ENCODE assay signal across 2 cellular contexts in the genomic region with DNA sequence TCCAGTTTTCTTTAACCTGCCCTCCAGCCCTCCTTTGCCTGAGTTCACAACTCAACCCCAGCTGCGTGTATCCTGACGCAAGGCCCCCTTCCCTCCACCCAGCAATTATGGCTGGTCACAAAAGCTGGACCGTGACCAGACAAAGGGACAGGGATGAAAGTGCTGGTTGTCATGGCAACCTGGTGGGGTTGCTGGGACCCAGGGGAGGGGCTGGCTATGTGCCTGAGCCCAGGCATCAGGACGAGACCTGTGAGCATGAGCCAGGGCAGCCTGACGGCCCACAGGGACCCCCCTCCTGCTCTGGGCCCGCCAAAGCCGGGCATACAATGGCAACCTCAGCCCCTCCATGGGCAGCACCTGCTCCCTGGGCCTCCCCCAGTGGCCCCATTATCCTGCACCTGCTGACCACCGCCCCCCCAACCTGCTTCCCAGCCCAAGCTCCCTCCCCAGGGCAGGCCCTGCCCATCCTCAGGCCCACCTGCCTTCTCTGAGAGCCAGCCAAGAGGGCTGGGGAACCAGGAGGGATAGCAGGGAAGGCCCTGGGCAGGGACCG.
A peak's percentile ranks its signal among the peaks of the same experiment; 100 is the strongest.
TF ChIP-seq lines count a peak whose summit lies in the region.

No MANE protein-coding gene starts in this region.

TF ChIP-seq in GM12878, 131 proteins besides CTCF, POLR2A, EP300 and RAD21:
- TF ChIP-seq BMI1 (IDR thresholded peaks at IDR 0.05; ENCODE audit: borderline replicate concordance) (peak; percentile 88), SUZ12 (IDR thresholded peaks at IDR 0.05; ENCODE audit: unreplicated experiment) (no peak), HDGF (IDR thresholded peaks at IDR 0.05) (0 out of 2 replicates have a peak, but pooled peaks have one; percentile 16), MXI1 (IDR thresholded peaks at IDR 0.05; ENCODE audit: low read depth, low read length) (no peak), DPF2 (IDR thresholded peaks at IDR 0.05) (no peak), IRF5 (IDR thresholded peaks at IDR 0.05; ENCODE audit: borderline replicate concordance) (no peak)

TF ChIP-seq in neural cell, 6 proteins besides CTCF, POLR2A, EP300 and RAD21:
- TF ChIP-seq POLR2AphosphoS5 (IDR thresholded peaks at IDR 0.05) (peak; percentile 36), SMC3 (conservative IDR thresholded peaks at IDR 0.05; ENCODE audit: poor library complexity) (no peak), MXI1 (conservative IDR thresholded peaks at IDR 0.05; ENCODE audit: poor library complexity, severe bottlenecking) (peak; percentile 3)
